Comparison of ENCODE assay signal across 1 cellular context in genomic region chr12:57941165-57941894, GRCh38.
TF ChIP-seq lines count a peak whose summit lies in the region.

A gene with protein sequence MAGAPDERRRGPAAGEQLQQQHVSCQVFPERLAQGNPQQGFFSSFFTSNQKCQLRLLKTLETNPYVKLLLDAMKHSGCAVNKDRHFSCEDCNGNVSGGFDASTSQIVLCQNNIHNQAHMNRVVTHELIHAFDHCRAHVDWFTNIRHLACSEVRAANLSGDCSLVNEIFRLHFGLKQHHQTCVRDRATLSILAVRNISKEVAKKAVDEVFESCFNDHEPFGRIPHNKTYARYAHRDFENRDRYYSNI (plus strand): TSS chr12:57941567. CDS start chr12:57941702, 135 bp downstream.

TF ChIP-seq in HepG2, 621 proteins besides CTCF, POLR2A, EP300 and RAD21 (continued from another document):
- no peak for TF ChIP-seq AKNA (CRISPR knock-in tag; IDR thresholded peaks at IDR 0.05; ENCODE audit: borderline replicate concordance)
- TF ChIP-seq, protein P1, sequence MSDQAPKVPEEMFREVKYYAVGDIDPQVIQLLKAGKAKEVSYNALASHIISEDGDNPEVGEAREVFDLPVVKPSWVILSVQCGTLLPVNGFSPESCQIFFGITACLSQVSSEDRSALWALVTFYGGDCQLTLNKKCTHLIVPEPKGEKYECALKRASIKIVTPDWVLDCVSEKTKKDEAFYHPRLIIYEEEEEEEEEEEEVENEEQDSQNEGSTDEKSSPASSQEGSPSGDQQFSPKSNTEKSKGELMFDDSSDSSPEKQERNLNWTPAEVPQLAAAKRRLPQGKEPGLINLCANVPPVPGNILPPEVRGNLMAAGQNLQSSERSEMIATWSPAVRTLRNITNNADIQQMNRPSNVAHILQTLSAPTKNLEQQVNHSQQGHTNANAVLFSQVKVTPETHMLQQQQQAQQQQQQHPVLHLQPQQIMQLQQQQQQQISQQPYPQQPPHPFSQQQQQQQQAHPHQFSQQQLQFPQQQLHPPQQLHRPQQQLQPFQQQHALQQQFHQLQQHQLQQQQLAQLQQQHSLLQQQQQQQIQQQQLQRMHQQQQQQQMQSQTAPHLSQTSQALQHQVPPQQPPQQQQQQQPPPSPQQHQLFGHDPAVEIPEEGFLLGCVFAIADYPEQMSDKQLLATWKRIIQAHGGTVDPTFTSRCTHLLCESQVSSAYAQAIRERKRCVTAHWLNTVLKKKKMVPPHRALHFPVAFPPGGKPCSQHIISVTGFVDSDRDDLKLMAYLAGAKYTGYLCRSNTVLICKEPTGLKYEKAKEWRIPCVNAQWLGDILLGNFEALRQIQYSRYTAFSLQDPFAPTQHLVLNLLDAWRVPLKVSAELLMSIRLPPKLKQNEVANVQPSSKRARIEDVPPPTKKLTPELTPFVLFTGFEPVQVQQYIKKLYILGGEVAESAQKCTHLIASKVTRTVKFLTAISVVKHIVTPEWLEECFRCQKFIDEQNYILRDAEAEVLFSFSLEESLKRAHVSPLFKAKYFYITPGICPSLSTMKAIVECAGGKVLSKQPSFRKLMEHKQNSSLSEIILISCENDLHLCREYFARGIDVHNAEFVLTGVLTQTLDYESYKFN (CRISPR knock-in tag; conservative IDR thresholded peaks at IDR 0.05): peak; percentile 50; the same call in 1 of the 2 replicates
- TF ChIP-seq, protein P2, sequence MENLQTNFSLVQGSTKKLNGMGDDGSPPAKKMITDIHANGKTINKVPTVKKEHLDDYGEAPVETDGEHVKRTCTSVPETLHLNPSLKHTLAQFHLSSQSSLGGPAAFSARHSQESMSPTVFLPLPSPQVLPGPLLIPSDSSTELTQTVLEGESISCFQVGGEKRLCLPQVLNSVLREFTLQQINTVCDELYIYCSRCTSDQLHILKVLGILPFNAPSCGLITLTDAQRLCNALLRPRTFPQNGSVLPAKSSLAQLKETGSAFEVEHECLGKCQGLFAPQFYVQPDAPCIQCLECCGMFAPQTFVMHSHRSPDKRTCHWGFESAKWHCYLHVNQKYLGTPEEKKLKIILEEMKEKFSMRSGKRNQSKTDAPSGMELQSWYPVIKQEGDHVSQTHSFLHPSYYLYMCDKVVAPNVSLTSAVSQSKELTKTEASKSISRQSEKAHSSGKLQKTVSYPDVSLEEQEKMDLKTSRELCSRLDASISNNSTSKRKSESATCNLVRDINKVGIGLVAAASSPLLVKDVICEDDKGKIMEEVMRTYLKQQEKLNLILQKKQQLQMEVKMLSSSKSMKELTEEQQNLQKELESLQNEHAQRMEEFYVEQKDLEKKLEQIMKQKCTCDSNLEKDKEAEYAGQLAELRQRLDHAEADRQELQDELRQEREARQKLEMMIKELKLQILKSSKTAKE (CRISPR knock-in tag; IDR thresholded peaks at IDR 0.05; ENCODE audit: borderline replicate concordance): peak; percentile 57; the same call in 1 of the 2 replicates
- no peak for TF ChIP-seq TFAP4 (IDR thresholded peaks at IDR 0.05; ENCODE audit: borderline replicate concordance, low read depth)
- TF ChIP-seq ZNF292 (CRISPR knock-in tag; IDR thresholded peaks at IDR 0.05; ENCODE audit: borderline replicate concordance, low read depth): peak; percentile 80
- peak; percentile 60 for TF ChIP-seq MED1 (CRISPR knock-in tag; IDR thresholded peaks at IDR 0.05)
- TF ChIP-seq NFE2L2 (IDR thresholded peaks at IDR 0.05; ENCODE audit: low read length): no peak
- TF ChIP-seq CCDC6 (CRISPR knock-in tag; IDR thresholded peaks at IDR 0.05): peak; percentile 53; the same call in 1 of the 2 replicates
- TF ChIP-seq THAP11 (CRISPR knock-in tag; IDR thresholded peaks at IDR 0.05): peak; percentile 79
- 0 out of 2 replicates have a peak, but pooled peaks have one; percentile 46 for TF ChIP-seq ZNF124 (CRISPR knock-in tag; IDR thresholded peaks at IDR 0.05)
- peak; percentile 90 for TF ChIP-seq PHF8 (CRISPR knock-in tag; IDR thresholded peaks at IDR 0.05)
- TF ChIP-seq, protein P3, sequence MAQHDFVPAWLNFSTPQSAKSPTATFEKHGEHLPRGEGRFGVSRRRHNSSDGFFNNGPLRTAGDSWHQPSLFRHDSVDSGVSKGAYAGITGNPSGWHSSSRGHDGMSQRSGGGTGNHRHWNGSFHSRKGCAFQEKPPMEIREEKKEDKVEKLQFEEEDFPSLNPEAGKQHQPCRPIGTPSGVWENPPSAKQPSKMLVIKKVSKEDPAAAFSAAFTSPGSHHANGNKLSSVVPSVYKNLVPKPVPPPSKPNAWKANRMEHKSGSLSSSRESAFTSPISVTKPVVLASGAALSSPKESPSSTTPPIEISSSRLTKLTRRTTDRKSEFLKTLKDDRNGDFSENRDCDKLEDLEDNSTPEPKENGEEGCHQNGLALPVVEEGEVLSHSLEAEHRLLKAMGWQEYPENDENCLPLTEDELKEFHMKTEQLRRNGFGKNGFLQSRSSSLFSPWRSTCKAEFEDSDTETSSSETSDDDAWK (CRISPR knock-in tag; IDR thresholded peaks at IDR 0.05): no peak
- TF ChIP-seq CHD2 (IDR thresholded peaks at IDR 0.05; ENCODE audit: low read depth, low read length): no peak
- no peak for TF ChIP-seq ZNF816 (CRISPR knock-in tag; IDR thresholded peaks at IDR 0.05; ENCODE audit: borderline replicate concordance)
- peak; percentile 88 for TF ChIP-seq IRF2 (CRISPR knock-in tag; IDR thresholded peaks at IDR 0.05)
- TF ChIP-seq ZSCAN21 (CRISPR knock-in tag; IDR thresholded peaks at IDR 0.05; ENCODE audit: borderline replicate concordance): peak; percentile 62; the same call in 1 of the 2 replicates
- TF ChIP-seq PAF1 (CRISPR knock-in tag; IDR thresholded peaks at IDR 0.05): no peak
- TF ChIP-seq MZF1 (CRISPR knock-in tag; IDR thresholded peaks at IDR 0.05; ENCODE audit: borderline replicate concordance): no peak
- peak; percentile 93; the same call in 1 of the 2 replicates for TF ChIP-seq ZNF614 (CRISPR knock-in tag; IDR thresholded peaks at IDR 0.05; ENCODE audit: borderline replicate concordance)
- TF ChIP-seq HDAC2 (CRISPR knock-in tag; IDR thresholded peaks at IDR 0.05): peak; percentile 40
- peak; percentile 88 for TF ChIP-seq KDM5B (CRISPR knock-in tag; IDR thresholded peaks at IDR 0.05; ENCODE audit: borderline replicate concordance)
- no peak for TF ChIP-seq HIC2 (CRISPR knock-in tag; IDR thresholded peaks at IDR 0.05; ENCODE audit: low read depth)
- no peak for TF ChIP-seq XBP1 (CRISPR knock-in tag; IDR thresholded peaks at IDR 0.05)
- TF ChIP-seq BORCS8-MEF2B (CRISPR knock-in tag; IDR thresholded peaks at IDR 0.05): peak; percentile 76; the same call in 1 of the 2 replicates
- peak; percentile 82 for TF ChIP-seq ZNF616 (CRISPR knock-in tag; IDR thresholded peaks at IDR 0.05; ENCODE audit: low read depth)
- TF ChIP-seq ZNF546 (CRISPR knock-in tag; conservative IDR thresholded peaks at IDR 0.05): 0 out of 2 replicates have a peak, but pooled peaks have one; percentile 65
- TF ChIP-seq HOXA5 (CRISPR knock-in tag; IDR thresholded peaks at IDR 0.05): 0 out of 2 replicates have a peak, but pooled peaks have one; percentile 37
- TF ChIP-seq GFI1 (CRISPR knock-in tag; IDR thresholded peaks at IDR 0.05; ENCODE audit: borderline replicate concordance): 0 out of 2 replicates have a peak, but pooled peaks have one; percentile 17
- 0 out of 2 replicates have a peak, but pooled peaks have one; percentile 48 for TF ChIP-seq CAMTA2 (CRISPR knock-in tag; IDR thresholded peaks at IDR 0.05; ENCODE audit: borderline replicate concordance)
- peak; percentile 54; the same call in 1 of the 2 replicates for TF ChIP-seq KMT2A (CRISPR knock-in tag; IDR thresholded peaks at IDR 0.05)
- TF ChIP-seq, protein P4, sequence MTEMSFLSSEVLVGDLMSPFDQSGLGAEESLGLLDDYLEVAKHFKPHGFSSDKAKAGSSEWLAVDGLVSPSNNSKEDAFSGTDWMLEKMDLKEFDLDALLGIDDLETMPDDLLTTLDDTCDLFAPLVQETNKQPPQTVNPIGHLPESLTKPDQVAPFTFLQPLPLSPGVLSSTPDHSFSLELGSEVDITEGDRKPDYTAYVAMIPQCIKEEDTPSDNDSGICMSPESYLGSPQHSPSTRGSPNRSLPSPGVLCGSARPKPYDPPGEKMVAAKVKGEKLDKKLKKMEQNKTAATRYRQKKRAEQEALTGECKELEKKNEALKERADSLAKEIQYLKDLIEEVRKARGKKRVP (CRISPR knock-in tag; IDR thresholded peaks at IDR 0.05): 0 out of 4 replicates have a peak, but pooled peaks of 1 of the 2 experiments have one; percentile 18
- TF ChIP-seq ZNF670 (CRISPR knock-in tag; IDR thresholded peaks at IDR 0.05; ENCODE audit: borderline replicate concordance): 0 out of 2 replicates have a peak, but pooled peaks have one; percentile 59
- TF ChIP-seq ZNF136 (CRISPR knock-in tag; IDR thresholded peaks at IDR 0.05; ENCODE audit: low read depth): peak; percentile 80; the same call in 1 of the 2 replicates
- no peak for TF ChIP-seq ZNF660 (CRISPR knock-in tag; IDR thresholded peaks at IDR 0.05; ENCODE audit: borderline replicate concordance, low read depth)
- TF ChIP-seq SNAPC2 (CRISPR knock-in tag; IDR thresholded peaks at IDR 0.05): 0 out of 2 replicates have a peak, but pooled peaks have one; percentile 31
- no peak for TF ChIP-seq CHD4 (IDR thresholded peaks at IDR 0.05; ENCODE audit: borderline replicate concordance, low read length)
- TF ChIP-seq KDM2A (CRISPR knock-in tag; IDR thresholded peaks at IDR 0.05; ENCODE audit: borderline replicate concordance, low read depth): peak; percentile 83; the same call in 1 of the 2 replicates
- TF ChIP-seq ZNF501 (CRISPR knock-in tag; IDR thresholded peaks at IDR 0.05): peak; percentile 56; the same call in 1 of the 2 replicates
- peak; percentile 60; the same call in 1 of the 2 replicates for TF ChIP-seq REPIN1 (CRISPR knock-in tag; IDR thresholded peaks at IDR 0.05; ENCODE audit: borderline replicate concordance, low read depth)
- 0 out of 2 replicates have a peak, but pooled peaks have one; percentile 39 for TF ChIP-seq PCBP1 (IDR thresholded peaks at IDR 0.05; ENCODE audit: borderline replicate concordance, low read depth, low read length)
- TF ChIP-seq MYC (CRISPR knock-in tag; IDR thresholded peaks at IDR 0.05; ENCODE audit: borderline replicate concordance): peak; percentile 73; the same call in 1 of the 2 replicates
- TF ChIP-seq ZNF205 (CRISPR knock-in tag; IDR thresholded peaks at IDR 0.05): peak; percentile 82
- peak; percentile 49; the same call in 1 of the 2 replicates for TF ChIP-seq ZMYM3 (CRISPR knock-in tag; IDR thresholded peaks at IDR 0.05)
- peak; percentile 85; the same call in 1 of the 2 replicates for TF ChIP-seq ZSCAN9 (CRISPR knock-in tag; IDR thresholded peaks at IDR 0.05; ENCODE audit: borderline replicate concordance)
- TF ChIP-seq ZSCAN25 (CRISPR knock-in tag; IDR thresholded peaks at IDR 0.05): peak; percentile 66; the same call in 1 of the 2 replicates
- TF ChIP-seq TOE1 (CRISPR knock-in tag; IDR thresholded peaks at IDR 0.05): 0 out of 2 replicates have a peak, but pooled peaks have one; percentile 27
- peak; percentile 34; the same call in 1 of the 2 replicates for TF ChIP-seq PPARG (CRISPR knock-in tag; conservative IDR thresholded peaks at IDR 0.05)
